In the genomic region with DNA sequence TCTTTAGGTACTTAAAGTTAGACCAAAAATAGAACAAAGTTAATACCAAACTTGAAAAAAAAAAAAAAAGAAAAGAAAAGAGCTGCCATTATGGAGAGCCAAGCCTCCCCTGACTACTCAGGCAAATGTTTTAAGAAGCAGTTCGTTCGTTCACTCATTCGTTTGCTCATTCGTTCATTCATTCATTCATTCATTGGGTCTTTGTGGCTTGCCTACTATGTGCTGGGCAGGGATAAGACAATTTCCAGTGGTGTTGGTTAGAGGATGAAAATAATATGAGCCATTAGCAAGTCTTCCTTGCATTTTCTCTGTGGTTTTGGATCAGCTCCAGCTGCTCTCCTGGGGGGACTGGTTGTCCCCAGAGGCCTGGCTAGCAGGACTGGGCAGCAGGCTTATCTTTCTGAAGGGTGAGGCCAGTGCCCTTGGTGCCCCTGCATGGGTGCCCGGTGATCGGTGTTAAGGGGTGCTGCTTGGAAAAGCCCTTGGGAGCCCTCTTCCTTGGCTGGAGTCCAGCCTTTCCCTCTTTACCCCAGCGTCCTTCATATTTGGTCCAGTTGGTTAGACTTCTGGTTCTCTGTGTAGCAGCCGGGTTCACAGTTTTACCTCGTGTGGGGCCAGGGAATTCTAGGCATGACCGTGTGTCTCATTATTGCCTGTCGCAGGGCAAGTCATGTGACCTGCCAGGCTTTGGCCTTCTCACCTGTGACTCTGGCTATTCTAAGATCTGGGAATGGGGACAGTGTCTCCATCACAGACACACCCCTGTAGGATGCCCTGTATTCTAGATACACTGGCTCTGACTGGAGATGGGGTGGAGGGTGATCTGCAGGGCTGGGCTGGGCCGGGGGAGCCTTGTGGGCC, we compare ENCODE assay signal across 25 cellular contexts. TPM values are rescaled to one million over a fixed set of nuclear protein-coding genes. Genes with fewer than 3 reads are reported as not detected.
DNase-seq lines count a peak whose midpoint lies in the region; ATAC-seq and TF ChIP-seq lines count a peak whose summit lies in the region.
"Had no signal": no experiment of that assay in that cellular context is flagged by ENCODE, and none has a peak within 500 bp of the region (broad histone marks: within the 10 kb centered on the region; RNA-seq: fewer than 3 reads in every experiment).

No MANE protein-coding gene starts in this region.

- no peaks in the 10 kb centered on the region for H3K36me3 Mint-ChIP-seq in chondrocyte (ENCODE audit: low read depth)
- H3K36me3 Mint-ChIP-seq: activated naive CD8-positive, alpha-beta T cell had no signal

- DNase-seq in SK-N-SH: no peak
- DNase-seq in LHCN-M2 (ENCODE audit: low read depth): peak; percentile 40
- DNase-seq in chondrocyte (ENCODE audit: low spot score): no peak
- peak; percentile 66 for DNase-seq in renal cortical epithelial cell (ENCODE audit: low read depth)
- no peak for DNase-seq in NOMO-1 treated with dmso at 0.1 percent for 144 hours (lab: John Stamatoyannopoulos, UW; ENCODE audit: unreplicated experiment)
- DNase-seq in testis: no peak
- DNase-seq: cerebellar nuclear complex, foreskin melanocyte, HCEC 1CT, hippocampal formation, Karpas-422, mucosa of descending colon, NCI-H1417 treated with DMSO at 0.1 percent for 48 hours, NCI-H510A, nephron progenitor cell, posterior cingulate gyrus had no signal

- H3K4me2 ChIP-seq in SK-N-SH: no peak overlapping the region

- H3K27ac Mint-ChIP-seq in chondrocyte (ENCODE audit: unreplicated experiment): peak overlapping the region; percentile 59
- H3K27ac Mint-ChIP-seq: activated naive CD8-positive, alpha-beta T cell; activated T-helper 17 cell treated with anti-CD3 and anti-CD28 coated beads, Interleukin-2, amount 50 U/mL, for 72 hours; nephron progenitor cell had no signal

- no peaks in the 10 kb centered on the region for H3K79me2 ChIP-seq in SK-N-SH (ENCODE audit: insufficient read depth)

- H3K4me3 ChIP-seq in SK-N-SH (ENCODE audit: low read depth in 2 of 2, low read length in 1 of 2): no peak overlapping the region
- H3K4me3 ChIP-seq in testis: no peak overlapping the region
- H3K4me3 ChIP-seq: ascending aorta, mucosa of descending colon had no signal

- no peak overlapping the region for H3K9ac ChIP-seq in SK-N-SH

- no peaks in the 10 kb centered on the region for H4K20me1 ChIP-seq in SK-N-SH (ENCODE audit: insufficient read depth)

- no peak for TF ChIP-seq EP300 in SK-N-SH (IDR thresholded peaks at IDR 0.05; ENCODE audit: borderline replicate concordance in 1 of 2, low read depth in 1 of 2, low read length in 1 of 2)

- H3K36me3 ChIP-seq in SK-N-SH (replicated peaks in 1 of 2; ENCODE audit: control insufficient read depth in 1 of 2, insufficient read depth in 2 of 2, low read length in 1 of 2) (no peaks in the 10 kb centered on the region), testis (ENCODE audit: low read depth, missing control alignments) (no peaks in the 10 kb centered on the region)
- H3K36me3 ChIP-seq: ascending aorta had no signal

- peaks cover 17% of the 10 kb centered on the region for H3K27me3 Mint-ChIP-seq in chondrocyte (ENCODE audit: low read depth)
- H3K27me3 Mint-ChIP-seq: activated naive CD8-positive, alpha-beta T cell had no signal

- H3K4me1 Mint-ChIP-seq in chondrocyte (ENCODE audit: low read depth): peaks cover 15% of the 10 kb centered on the region
- H3K4me1 Mint-ChIP-seq: activated T-helper 17 cell treated with anti-CD3 and anti-CD28 coated beads, Interleukin-2, amount 50 U/mL, for 72 hours had no signal

- H3K27ac ChIP-seq in SK-N-SH (ENCODE audit: low read depth in 2 of 2, low read length in 1 of 2) (no peak overlapping the region), testis (no peak overlapping the region)
- H3K27ac ChIP-seq: ascending aorta, C4-2B had no signal

- H3K4me1 ChIP-seq in SK-N-SH (ENCODE audit: control insufficient read depth in 1 of 2, insufficient read depth in 2 of 2, low read depth in 1 of 2, low read length in 1 of 2): peaks cover 0 to 7% of the 10 kb centered on the region in 2 experiments; a peak in 1 of 4 replicates
- H3K4me1 ChIP-seq in testis: no peaks in the 10 kb centered on the region
- H3K4me1 ChIP-seq: ascending aorta had no signal

- no peaks in the 10 kb centered on the region for H3K9me2 ChIP-seq in SK-N-SH

- no peak overlapping the region for H3K4me3 Mint-ChIP-seq in chondrocyte (ENCODE audit: unreplicated experiment)
- H3K4me3 Mint-ChIP-seq: activated naive CD8-positive, alpha-beta T cell; activated T-helper 17 cell treated with anti-CD3 and anti-CD28 coated beads, Interleukin-2, amount 50 U/mL, for 72 hours; nephron progenitor cell had no signal

- CTCF ChIA-PET in SK-N-SH (lab: Yijun Ruan, JAX): interaction anchor here (3.0 kb wide), 1 partner anchor 10 kb away, joined by 25 read pairs; no protein-coding TSS in a partner anchor

- H3K27me3 ChIP-seq in SK-N-SH (ENCODE audit: insufficient read depth): no peaks in the 10 kb centered on the region
- no peaks in the 10 kb centered on the region for H3K27me3 ChIP-seq in testis
- H3K27me3 ChIP-seq: ascending aorta had no signal

- intact Hi-C loops in testis (cut with DNase I; ENCODE audit: low total_unique reads): no loop called here

- no peak overlapping the region for H2AFZ ChIP-seq in SK-N-SH (ENCODE audit: low read depth)

- no peak for TF ChIP-seq RAD21 in SK-N-SH (IDR thresholded peaks at IDR 0.05; ENCODE audit: low read length)

- POLR2A ChIA-PET in SK-N-SH (lab: Yijun Ruan, JAX): no interaction called here

- TF ChIP-seq POLR2A in testis (IDR thresholded peaks at IDR 0.05): no peak

- TF ChIP-seq CTCF in SK-N-SH (IDR thresholded peaks at IDR 0.05): no peak
- no peak for TF ChIP-seq CTCF in chondrocyte (IDR thresholded peaks at IDR 0.05)
- TF ChIP-seq CTCF in testis (IDR thresholded peaks at IDR 0.05): no peak

- H3K9me3 ChIP-seq in SK-N-SH (no peaks in the 10 kb centered on the region), testis (no peaks in the 10 kb centered on the region)
- H3K9me3 ChIP-seq: ascending aorta, mucosa of descending colon had no signal

- no peaks in the 10 kb centered on the region for H3K9me3 Mint-ChIP-seq in chondrocyte (ENCODE audit: low read depth)
- H3K9me3 Mint-ChIP-seq: activated T-helper 17 cell treated with anti-CD3 and anti-CD28 coated beads, Interleukin-2, amount 50 U/mL, for 72 hours; nephron progenitor cell had no signal

- ATAC-seq in SK-N-SH treated with all-trans-retinoic acid at 6 μM for 48 hours: no peak
- ATAC-seq in HG03139 (IDR thresholded peaks at IDR 0.05; ENCODE audit: unreplicated experiment): no peak
- ATAC-seq: activated T-helper 17 cell treated with anti-CD3 and anti-CD28 coated beads, Interleukin-2, amount 50 U/mL, for 72 hours; mucosa of descending colon; sciatic nerve had no signal

- H3F3A ChIP-seq in SK-N-SH (replicated peaks; ENCODE audit: insufficient read depth): no peaks in the 10 kb centered on the region

- WGBS in SK-N-SH (ENCODE audit: low lambda C conversion rate): 71% methylated on average over 12 of the region's 12 CpGs
- 68 to 75% methylated on average over 12 of the region's 12 CpGs for WGBS in testis, 2 donors

TF ChIP-seq in SK-N-SH, 30 proteins besides CTCF, POLR2A, EP300 and RAD21:
- TF ChIP-seq FOXJ3 (CRISPR knock-in tag; IDR thresholded peaks at IDR 0.05): no peak
- TF ChIP-seq NFIC (IDR thresholded peaks at IDR 0.05; ENCODE audit: borderline replicate concordance): peak; percentile 61

TF ChIP-seq in SK-N-SH treated with all-trans-retinoic acid at 6 μM for 48 hours, 23 proteins besides CTCF, POLR2A, EP300 and RAD21:
- no peak for TF ChIP-seq CSRNP3 (CRISPR knock-in tag; IDR thresholded peaks at IDR 0.05)
- TF ChIP-seq, protein P1, sequence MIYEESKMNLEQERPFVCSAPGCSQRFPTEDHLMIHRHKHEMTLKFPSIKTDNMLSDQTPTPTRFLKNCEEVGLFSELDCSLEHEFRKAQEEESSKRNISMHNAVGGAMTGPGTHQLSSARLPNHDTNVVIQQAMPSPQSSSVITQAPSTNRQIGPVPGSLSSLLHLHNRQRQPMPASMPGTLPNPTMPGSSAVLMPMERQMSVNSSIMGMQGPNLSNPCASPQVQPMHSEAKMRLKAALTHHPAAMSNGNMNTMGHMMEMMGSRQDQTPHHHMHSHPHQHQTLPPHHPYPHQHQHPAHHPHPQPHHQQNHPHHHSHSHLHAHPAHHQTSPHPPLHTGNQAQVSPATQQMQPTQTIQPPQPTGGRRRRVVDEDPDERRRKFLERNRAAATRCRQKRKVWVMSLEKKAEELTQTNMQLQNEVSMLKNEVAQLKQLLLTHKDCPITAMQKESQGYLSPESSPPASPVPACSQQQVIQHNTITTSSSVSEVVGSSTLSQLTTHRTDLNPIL (CRISPR knock-in tag; IDR thresholded peaks at IDR 0.05; ENCODE audit: low read depth): no peak
- no peak for TF ChIP-seq ZNF8 (CRISPR knock-in tag; IDR thresholded peaks at IDR 0.05)
- no peak for TF ChIP-seq BACH2 (CRISPR knock-in tag; IDR thresholded peaks at IDR 0.05; ENCODE audit: borderline replicate concordance)
- no peak for TF ChIP-seq CSDC2 (CRISPR knock-in tag; IDR thresholded peaks at IDR 0.05)

RNA-seq across cellular contexts. Expression of gene LHX4, which starts 32.8 kb away (rescaled TPM):
- not detected in 2 replicates for polyA plus RNA-seq in SK-N-SH (2012; rRNA removed)
- polyA plus RNA-seq in SK-N-SH (2012; cell fraction: cytosol; rRNA removed): not detected in 2 replicates
- 0.01 and 0.05 TPM in 2 replicates for polyA plus RNA-seq in SK-N-SH (2012; cell fraction: nucleus; rRNA removed)
- total RNA-seq in LHCN-M2 (2014; rRNA removed): 0.11 and 0.13 TPM in 2 replicates
- 0.19 TPM for polyA plus RNA-seq in LHCN-M2 (2012)
- total RNA-seq in chondrocyte: 0.12 to 0.53 TPM (median 0.13 TPM) in 3 replicates
- 0.05 TPM in 1 of 2 replicates, not detected in the other for total RNA-seq in renal cortical epithelial cell
- total RNA-seq in testis: 1 to 10 TPM in 1 of 2 donors, under 1 TPM in 1; 0.63 to 1.3 TPM
- polyA plus RNA-seq in testis (ENCODE audit: insufficient read depth, low read depth, low replicate concordance): 5.2 TPM
- total RNA-seq: ascending aorta, epithelial cell of proximal tubule, sciatic nerve, ureter had no signal

Comparison
In these comparisons a context has a peak if more than half of its experiments do, and no peak if none do; other contexts are left out.
1. DNase-seq: peak in LHCN-M2 (single experiment) and renal cortical epithelial cell (single experiment); none in SK-N-SH (single experiment), chondrocyte (single experiment), NOMO-1 treated with dmso at 0.1 percent for 144 hours (single experiment) and testis (single experiment).